10 cellular contexts compared by ENCODE assay signal in genomic region chr17:33292981-33293867, GRCh38. TPM values are rescaled to one million over a fixed set of nuclear protein-coding genes. Genes with fewer than 3 reads are reported as not detected.
DNase-seq lines count a peak whose midpoint lies in the region; ATAC-seq, FAIRE-seq and TF ChIP-seq lines count a peak whose summit lies in the region.
"Had no signal": no experiment of that assay in that cellular context is flagged by ENCODE, and none has a peak within 500 bp of the region (broad histone marks: within the 10 kb centered on the region; RNA-seq: fewer than 3 reads in every experiment).

Gene ASIC2, minus strand, starts transcription at chr17:33293295.

- H3K36me3 ChIP-seq in heart right ventricle, result no peaks in the 10 kb centered on the region
- no peaks in the 10 kb centered on the region for H3K36me3 ChIP-seq in K562 (ENCODE audit: control insufficient read depth, insufficient read depth, low read length)
- no peaks in the 10 kb centered on the region for H3K36me3 ChIP-seq in CD4-positive, alpha-beta memory T cell (ENCODE audit: insufficient read depth, low read length)

- peaks cover 31 to 45% of the 10 kb centered on the region in 2 donors for H3K27me3 Mint-ChIP-seq in CD4-positive, alpha-beta memory T cell

- intact Hi-C loops in heart right ventricle (cut with DNase I) (no loop called here), Right ventricle myocardium inferior (cut with DNase I) (no loop called here), K562 (cut with micrococcal nuclease) (no loop called here), left colon (cut with DNase I, micrococcal nuclease) (no loop called here)
- intact Hi-C loops in CD4-positive, alpha-beta memory T cell (cut with micrococcal nuclease), result no loop called here

- TF ChIP-seq EP300 in K562 (IDR thresholded peaks at IDR 0.05; ENCODE audit: low read length), result no peak

- H3K4me1 ChIP-seq in heart right ventricle (peaks cover 3 to 15% (median 9%) of the 10 kb centered on the region in 9 donors), K562 (replicated peaks in 1 of 2; ENCODE audit: control insufficient read depth in 2 of 2, insufficient read depth in 2 of 2, low read length in 2 of 2) (peaks cover 0 to 19% of the 10 kb centered on the region in 2 experiments; a peak in 1 of 5 replicates)
- H3K4me1 ChIP-seq in CD4-positive, alpha-beta memory T cell (ENCODE audit: insufficient read depth, low read length), result no peaks in the 10 kb centered on the region

- H3K4me3 Mint-ChIP-seq in CD4-positive, alpha-beta memory T cell, result peak within 1 kb of the TSS in 4 of 8 donors; percentile 15 to 43 (median 26)

- no peaks in the 10 kb centered on the region for H3K9me3 ChIP-seq in heart right ventricle
- no peaks in the 10 kb centered on the region for H3K9me3 ChIP-seq in K562 (replicated peaks; ENCODE audit: control insufficient read depth, insufficient read depth, low read depth, low read length)
- no peaks in the 10 kb centered on the region for H3K9me3 ChIP-seq in CD4-positive, alpha-beta memory T cell (ENCODE audit: control insufficient read depth in 1 of 2, low read length in 2 of 2)

- no TSS peak for BruUV-seq in K562 (replicated peaks; lab: Mats Ljungman, UMichigan)

- no peak for TF ChIP-seq POLR2A in K562 (conservative IDR thresholded peaks at IDR 0.05)

- H3K27me3 ChIP-seq in heart right ventricle (peaks cover 16 to 90% (median 75%) of the 10 kb centered on the region in 7 donors), K562 (ENCODE audit: control insufficient read depth in 2 of 2, insufficient read depth in 2 of 2, low read length in 2 of 2) (peaks cover 7 to 29% of the 10 kb centered on the region in 2 experiments; a peak in 4 of 5 replicates)
- H3K27me3 ChIP-seq in CD4-positive, alpha-beta memory T cell (ENCODE audit: insufficient read depth, low read length), result peaks cover 8% of the 10 kb centered on the region

- H3K36me3 Mint-ChIP-seq in CD4-positive, alpha-beta memory T cell, result no peaks in the 10 kb centered on the region

- no peaks in the 10 kb centered on the region for H3K79me2 ChIP-seq in K562 (ENCODE audit: control insufficient read depth, insufficient read depth, low read length)

- H3K9me3 Mint-ChIP-seq in CD4-positive, alpha-beta memory T cell, result peaks cover 0 to 1% (median 0%) of the 10 kb centered on the region in 8 donors

- H3K27ac ChIP-seq in heart right ventricle, result no peak within 1 kb of the TSS
- H3K27ac ChIP-seq in K562 (ENCODE audit: extremely low read depth, low read depth, low read length), result no peak within 1 kb of the TSS
- H3K27ac ChIP-seq in CD4-positive, alpha-beta memory T cell (ENCODE audit: low read depth, low read length), result no peak within 1 kb of the TSS

- in situ Hi-C loops in K562 (cut with MboI), result no loop called here

- no peak within 1 kb of the TSS for H3K9ac ChIP-seq in K562 (ENCODE audit: insufficient read depth in 1 of 2, low read depth in 2 of 2, low read length in 2 of 2)

- POLR2A ChIA-PET in K562 (lab: Yijun Ruan, JAX), result no interaction called here
- POLR2A ChIA-PET in CD4-positive, alpha-beta memory T cell (lab: Charles Lee; ENCODE audit: partially characterized antibody), result no interaction called here

- H2AFZ ChIP-seq in K562 (ENCODE audit: low read depth, low read length), result no peak within 1 kb of the TSS

- TF ChIP-seq CTCF in heart right ventricle (IDR thresholded peaks at IDR 0.05), result no peak
- TF ChIP-seq CTCF in K562 (IDR thresholded peaks at IDR 0.05 in 2 of 3, conservative IDR thresholded peaks at IDR 0.05 in 1 of 3; ENCODE audit: insufficient read depth in 2 of 3, low read depth in 1 of 3, low read length in 3 of 3), result 0 out of 6 replicates have a peak, but pooled peaks of 1 of the 3 experiments have one; percentile 2

- peaks cover 6 to 17% (median 13%) of the 10 kb centered on the region in 4 donors for H3K4me1 Mint-ChIP-seq in CD4-positive, alpha-beta memory T cell

- no peaks in the 10 kb centered on the region for H3K9me1 ChIP-seq in K562 (ENCODE audit: control insufficient read depth, insufficient read depth, low read length)

- DNase-seq in heart right ventricle, result no peak
- DNase-seq in Right ventricle myocardium inferior (ENCODE audit: missing footprints), result no peak
- DNase-seq in K562 (ENCODE audit: extremely low read depth in 1 of 4, low spot score in 3 of 4), result peak in 3 of 4 experiments; percentile 11 to 38 (median 24)
- DNase-seq in left colon, result peak; percentile 40 to 63
- DNase-seq in urothelium cell line (ENCODE audit: low spot score), result peak; percentile 67
- DNase-seq in activated naive CD4-positive, alpha-beta T cell (lab: John Stamatoyannopoulos, UW), result no peak
- no peak for DNase-seq in DMS53 (lab: John Stamatoyannopoulos, UW)
- DNase-seq in CD4-positive, alpha-beta memory T cell, result no peak
- DNase-seq: Calu3 had no signal

- H4K20me1 ChIP-seq in K562 (replicated peaks; ENCODE audit: control insufficient read depth, insufficient read depth, low read length), result no peaks in the 10 kb centered on the region

- FAIRE-seq in K562 (lab: Jason Lieb, UNC), result no peak
- peak; percentile 82 for FAIRE-seq in urothelium cell line (lab: Jason Lieb, UNC)

- no peak for TF ChIP-seq RAD21 in K562 (CRISPR knock-in tag; conservative IDR thresholded peaks at IDR 0.05 in 1 of 2, IDR thresholded peaks at IDR 0.05 in 1 of 2)

- H3K4me3 ChIP-seq in heart right ventricle, result peak within 1 kb of the TSS in 9 of 10 donors; percentile 5 to 36 (median 24)
- H3K4me3 ChIP-seq in K562, result no peak within 1 kb of the TSS
- H3K4me3 ChIP-seq in CD4-positive, alpha-beta memory T cell (ENCODE audit: low read length in 2 of 2), result no peak within 1 kb of the TSS

- 8% methylated on average over 68 of the region's 68 CpGs for WGBS in heart right ventricle, 2 donors
- 1% methylated on average over 31 of the region's 68 CpGs for WGBS in K562 (ENCODE audit: insufficient coverage, low coverage, missing lambda C conversion rate)

- H3K27ac Mint-ChIP-seq in CD4-positive, alpha-beta memory T cell, result no peak within 1 kb of the TSS

- ATAC-seq in heart right ventricle, result peak in 3 of 8 donors; percentile 26 to 37 (median 33)
- ATAC-seq in Right ventricle myocardium inferior, result no peak
- ATAC-seq in K562, result peak; percentile 74
- peak; percentile 89 for ATAC-seq in left colon

- CTCF ChIA-PET in K562 (lab: Yijun Ruan, JAX; ENCODE audit: low intra/inter-chr PET ratio), result no interaction called here
- CTCF ChIA-PET in CD4-positive, alpha-beta memory T cell (lab: Charles Lee; ENCODE audit: partially characterized antibody), result no interaction called here

- no peak within 1 kb of the TSS for H3K4me2 ChIP-seq in K562 (ENCODE audit: insufficient read depth, low read length)

TF ChIP-seq in K562, 482 proteins besides CTCF, POLR2A, EP300 and RAD21 (continues in another document):
- TF ChIP-seq RFX5 (IDR thresholded peaks at IDR 0.05; ENCODE audit: low read depth, low read length) (no peak), HDAC8 (tag; IDR thresholded peaks at IDR 0.05) (no peak), MTA1 (IDR thresholded peaks at IDR 0.05; ENCODE audit: borderline replicate concordance) (no peak)
- TF ChIP-seq, protein P1, sequence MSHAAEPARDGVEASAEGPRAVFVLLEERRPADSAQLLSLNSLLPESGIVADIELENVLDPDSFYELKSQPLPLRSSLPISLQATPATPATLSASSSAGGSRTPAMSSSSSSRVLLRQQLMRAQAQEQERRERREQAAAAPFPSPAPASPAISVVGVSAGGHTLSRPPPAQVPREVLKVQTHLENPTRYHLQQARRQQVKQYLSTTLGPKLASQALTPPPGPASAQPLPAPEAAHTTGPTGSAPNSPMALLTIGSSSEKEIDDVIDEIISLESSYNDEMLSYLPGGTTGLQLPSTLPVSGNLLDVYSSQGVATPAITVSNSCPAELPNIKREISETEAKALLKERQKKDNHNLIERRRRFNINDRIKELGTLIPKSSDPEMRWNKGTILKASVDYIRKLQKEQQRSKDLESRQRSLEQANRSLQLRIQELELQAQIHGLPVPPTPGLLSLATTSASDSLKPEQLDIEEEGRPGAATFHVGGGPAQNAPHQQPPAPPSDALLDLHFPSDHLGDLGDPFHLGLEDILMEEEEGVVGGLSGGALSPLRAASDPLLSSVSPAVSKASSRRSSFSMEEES (CRISPR knock-in tag; IDR thresholded peaks at IDR 0.05), result no peak

RNA-seq across cellular contexts. Expression of gene ASIC2, which starts in this region (rescaled TPM):
- total RNA-seq in heart right ventricle (not detected), Right ventricle myocardium inferior (not detected), K562 (2014; rRNA removed) (not detected in 2 replicates), K562 (2014; rRNA removed; fragmentation: Illumina TruSeq; extraction: Trizol) (not detected in 2 replicates), K562 (2015; rRNA removed; fragmentation: Illumina TruSeq; extraction: Trizol) (not detected in 2 replicates), K562 (2021) (not detected in 2 replicates), left colon (1 to 10 TPM; 2.0 to 2.2 TPM)
- polyA plus RNA-seq in heart right ventricle (not detected), K562 (2011; rRNA removed) (not detected in 2 replicates), K562 (2014; fragmentation: Illumina TruSeq; extraction: Trizol) (not detected in 2 replicates), K562 (2014; fragmentation: Nextera tagmentation; extraction: Ambion mirVana) (not detected), K562 (2014; rRNA removed) (not detected in 2 replicates)
- not detected in 2 replicates for total RNA-seq in K562 (2011; cell fraction: chromatin; rRNA removed; ENCODE audit: low replicate concordance)
- total RNA-seq in K562 (2011; cell fraction: nucleolus; rRNA removed), result not detected in 2 replicates
- total RNA-seq in K562 (2011; cell fraction: nucleoplasm; rRNA removed), result not detected in 2 replicates
- polyA plus RNA-seq in K562 (2011; cell fraction: cytosol; rRNA removed), result not detected in 2 replicates
- polyA plus RNA-seq in K562 (2011; cell fraction: nucleus; rRNA removed), result not detected in 2 replicates
- not detected in 2 replicates for polyA plus RNA-seq in K562 (2012)
- polyA minus RNA-seq in K562 (2011; rRNA and poly(A)+ RNA removed), result not detected in 2 replicates
- polyA minus RNA-seq in K562 (2011; cell fraction: cytosol; rRNA and poly(A)+ RNA removed), result not detected in 2 replicates
- polyA minus RNA-seq in K562 (2011; cell fraction: nucleus; rRNA and poly(A)+ RNA removed), result not detected in 2 replicates
- total RNA-seq in CD4-positive, alpha-beta memory T cell, result not detected
- polyA plus RNA-seq in CD4-positive, alpha-beta memory T cell, result not detected
- total RNA-seq: Calu3 had no signal
- polyA plus RNA-seq: liver had no signal

Comparison
In these comparisons a context has a peak if more than half of its experiments do, and no peak if none do; other contexts are left out.
1. Peak in DNase-seq and ATAC-seq in K562; RNA of the gene not detected or under 1 TPM.
2. DNase-seq: peak in left colon (2 of 2) and urothelium cell line (single experiment); none in heart right ventricle (0 of 2), Right ventricle myocardium inferior (single experiment), activated naive CD4-positive, alpha-beta T cell (0 of 4), DMS53 (single experiment) and CD4-positive, alpha-beta memory T cell (0 of 5).
3. H3K4me3 ChIP-seq: peak in heart right ventricle (9 of 10); none in K562 (single experiment) and CD4-positive, alpha-beta memory T cell (0 of 2).